10 cellular contexts compared by ENCODE assay signal in the genomic region with DNA sequence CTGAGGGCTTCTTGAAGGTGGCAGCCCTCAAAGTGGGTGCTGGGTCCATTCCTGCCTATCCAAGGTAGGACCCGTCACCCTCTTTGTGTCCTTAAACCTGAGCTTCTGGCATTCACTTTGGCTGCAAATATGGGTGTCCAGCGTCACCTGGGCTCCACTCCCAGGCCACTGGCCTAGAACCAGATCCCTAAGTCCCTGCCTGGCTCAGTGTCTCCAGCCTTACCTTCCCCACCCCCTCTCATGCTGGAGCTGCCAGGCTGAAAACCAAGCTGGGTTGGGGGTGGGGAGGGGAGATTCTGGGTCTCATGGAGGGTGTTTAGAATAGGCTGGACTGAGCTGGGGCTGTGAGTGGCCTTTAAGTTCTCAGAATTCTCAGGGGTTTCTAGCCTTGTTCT. TPM values are rescaled to one million over a fixed set of nuclear protein-coding genes. Genes with fewer than 3 reads are reported as not detected.
DNase-seq lines count a peak whose midpoint lies in the region; ATAC-seq and TF ChIP-seq lines count a peak whose summit lies in the region.
"Had no signal": no experiment of that assay in that cellular context is flagged by ENCODE, and none has a peak within 500 bp of the region (broad histone marks: within the 10 kb centered on the region; RNA-seq: fewer than 3 reads in every experiment).

No MANE protein-coding gene starts in this region.

- peak overlapping the region; percentile 38 to 65 (median 59) for H3K9ac ChIP-seq in subcutaneous abdominal adipose tissue (ENCODE audit: low read length in 5 of 5)

- POLR2A ChIA-PET in activated CD8-positive, alpha-beta T cell treated with anti-CD3 and anti-CD28 coated beads, Interleukin-2, amount 10 ng/mL, durations not matched to agents 7 days and 5 days (lab: Charles Lee), result interaction anchor here (1.4 kb wide), 1 partner anchor 11 kb away, joined by 4 read pairs; no protein-coding TSS in a partner anchor

- intact Hi-C loops in activated naive CD4-positive, alpha-beta T cell treated with anti-CD3 and anti-CD28 coated beads for 36 hours (cut with micrococcal nuclease), result no loop called here

- H3K27me3 ChIP-seq in hepatocyte (peaks cover 36% of the 10 kb centered on the region), subcutaneous abdominal adipose tissue (ENCODE audit: control insufficient read depth in 5 of 5, insufficient read depth in 4 of 5, low read length in 5 of 5) (no peaks in the 10 kb centered on the region)

- peaks cover 7% of the 10 kb centered on the region for H3K4me1 ChIP-seq in hepatocyte (ENCODE audit: insufficient read depth)
- peaks cover 2 to 38% (median 31%) of the 10 kb centered on the region in 5 donors for H3K4me1 ChIP-seq in subcutaneous abdominal adipose tissue (ENCODE audit: control insufficient read depth in 5 of 5, insufficient read depth in 5 of 5, low read length in 5 of 5)

- no peaks in the 10 kb centered on the region for H4K20me1 ChIP-seq in hepatocyte (ENCODE audit: insufficient read depth, poor library complexity, severe bottlenecking)

- H3K27me3 Mint-ChIP-seq in activated naive CD4-positive, alpha-beta T cell treated with anti-CD3 and anti-CD28 coated beads for 36 hours (ENCODE audit: low read depth), result peaks cover 36% of the 10 kb centered on the region
- peaks cover 2% of the 10 kb centered on the region for H3K27me3 Mint-ChIP-seq in activated CD8-positive, alpha-beta T cell treated with anti-CD3 and anti-CD28 coated beads, Interleukin-2, amount 10 ng/mL, durations not matched to agents 7 days and 5 days (ENCODE audit: low read depth)

- H3K4me1 Mint-ChIP-seq in activated naive CD4-positive, alpha-beta T cell treated with anti-CD3 and anti-CD28 coated beads for 36 hours (ENCODE audit: low read depth), result peaks cover 32% of the 10 kb centered on the region
- H3K4me1 Mint-ChIP-seq in activated CD8-positive, alpha-beta T cell treated with anti-CD3 and anti-CD28 coated beads, Interleukin-2, amount 10 ng/mL, durations not matched to agents 7 days and 5 days (ENCODE audit: low read depth), result peaks cover 72% of the 10 kb centered on the region

- H3K9me3 Mint-ChIP-seq in activated naive CD4-positive, alpha-beta T cell treated with anti-CD3 and anti-CD28 coated beads for 36 hours, result no peaks in the 10 kb centered on the region
- no peaks in the 10 kb centered on the region for H3K9me3 Mint-ChIP-seq in activated CD8-positive, alpha-beta T cell treated with anti-CD3 and anti-CD28 coated beads, Interleukin-2, amount 10 ng/mL, durations not matched to agents 7 days and 5 days (ENCODE audit: insufficient read depth)

- no peaks in the 10 kb centered on the region for H3K36me3 Mint-ChIP-seq in activated naive CD4-positive, alpha-beta T cell treated with anti-CD3 and anti-CD28 coated beads for 36 hours (ENCODE audit: low read depth)
- peaks cover 31% of the 10 kb centered on the region for H3K36me3 Mint-ChIP-seq in activated CD8-positive, alpha-beta T cell treated with anti-CD3 and anti-CD28 coated beads, Interleukin-2, amount 10 ng/mL, durations not matched to agents 7 days and 5 days (ENCODE audit: low read depth)

- no peak for ATAC-seq in activated CD8-positive, alpha-beta T cell treated with anti-CD3 and anti-CD28 coated beads, Interleukin-2, amount 10 ng/mL, durations not matched to agents 7 days and 5 days

- peak overlapping the region; percentile 24 for H3K4me3 Mint-ChIP-seq in activated naive CD4-positive, alpha-beta T cell treated with anti-CD3 and anti-CD28 coated beads for 36 hours
- peak overlapping the region; percentile 43 for H3K4me3 Mint-ChIP-seq in activated CD8-positive, alpha-beta T cell treated with anti-CD3 and anti-CD28 coated beads, Interleukin-2, amount 10 ng/mL, durations not matched to agents 7 days and 5 days

- H3K4me2 ChIP-seq in hepatocyte, result peak overlapping the region; percentile 90

- 83% methylated on average over 2 of the region's 2 CpGs for WGBS in hepatocyte (ENCODE audit: low lambda C conversion rate, missing lambda C conversion rate)

- no peaks in the 10 kb centered on the region for H3K36me3 ChIP-seq in hepatocyte (replicated peaks; ENCODE audit: insufficient read depth, low read depth)
- peaks cover 0 to 5% (median 0%) of the 10 kb centered on the region in 5 donors for H3K36me3 ChIP-seq in subcutaneous abdominal adipose tissue (ENCODE audit: control insufficient read depth in 5 of 5, insufficient read depth in 5 of 5, low read length in 5 of 5)

- H3K79me2 ChIP-seq in hepatocyte, result no peaks in the 10 kb centered on the region

- no peak for DNase-seq in activated naive CD4-positive, alpha-beta T cell treated with anti-CD3 and anti-CD28 coated beads for 36 hours
- no peak for DNase-seq in activated naive CD4-positive, alpha-beta T cell treated with Interleukin-2 at 50 U/mL for 16 hours
- DNase-seq in activated CD8-positive, alpha-beta T cell treated with anti-CD3 and anti-CD28 coated beads, Interleukin-2, amount 10 ng/mL, durations not matched to agents 7 days and 5 days, result no peak
- DNase-seq in hepatocyte (ENCODE audit: low spot score) (no peak), AG08396 (ENCODE audit: low spot score) (no peak), T-helper 1 cell (no peak)
- DNase-seq in activated CD4-positive, alpha-beta T cell treated with anti-CD3 and anti-CD28 coated beads for 48 hours, result no peak
- DNase-seq: NCI-H2081 had no signal

- CTCF ChIA-PET in activated naive CD4-positive, alpha-beta T cell treated with anti-CD3 and anti-CD28 coated beads for 36 hours (lab: Charles Lee), result interaction anchor here (0.6 to 1.3 kb wide), 3 partner anchors 9 to 41 kb away, joined by 3 to 5 read pairs (median 4); no protein-coding TSS in a partner anchor
- CTCF ChIA-PET in activated CD8-positive, alpha-beta T cell treated with anti-CD3 and anti-CD28 coated beads, Interleukin-2, amount 10 ng/mL, durations not matched to agents 7 days and 5 days (lab: Charles Lee), result interaction anchor here (2.1 to 27.0 kb wide), 2 partner anchors 23 to 46 kb away, joined by 4 to 1132 read pairs; a partner anchor contains a TSS

- H3K4me3 ChIP-seq in hepatocyte (no peak overlapping the region), subcutaneous abdominal adipose tissue (ENCODE audit: low read depth in 1 of 5, low read length in 5 of 5) (peak overlapping the region; percentile 39 to 74 (median 52))

- TF ChIP-seq CTCF in hepatocyte (IDR thresholded peaks at IDR 0.05; ENCODE audit: poor library complexity), result no peak

- H3K27ac Mint-ChIP-seq in activated naive CD4-positive, alpha-beta T cell treated with anti-CD3 and anti-CD28 coated beads for 36 hours, result no peak overlapping the region
- no peak overlapping the region for H3K27ac Mint-ChIP-seq in activated CD8-positive, alpha-beta T cell treated with anti-CD3 and anti-CD28 coated beads, Interleukin-2, amount 10 ng/mL, durations not matched to agents 7 days and 5 days

- H3K9me2 ChIP-seq in hepatocyte (replicated peaks; ENCODE audit: insufficient read depth), result no peaks in the 10 kb centered on the region

- H2AFZ ChIP-seq in hepatocyte, result no peak overlapping the region

- H3K9me3 ChIP-seq in hepatocyte (ENCODE audit: low read depth) (no peaks in the 10 kb centered on the region), subcutaneous abdominal adipose tissue (ENCODE audit: control insufficient read depth in 5 of 5, low read length in 5 of 5) (no peaks in the 10 kb centered on the region)

- H3K27ac ChIP-seq in hepatocyte (no peak overlapping the region), subcutaneous abdominal adipose tissue (ENCODE audit: low read depth, low read length) (peak overlapping the region; percentile 57)
- H3K27ac ChIP-seq: C4-2B had no signal

RNA-seq across cellular contexts. Expression of a gene that starts 12.4 kb away (rescaled TPM):
- 1 to 10 TPM; 5.5 TPM for total RNA-seq in activated naive CD4-positive, alpha-beta T cell treated with anti-CD3 and anti-CD28 coated beads for 36 hours
- total RNA-seq in activated CD8-positive, alpha-beta T cell treated with anti-CD3 and anti-CD28 coated beads, Interleukin-2, amount 10 ng/mL, durations not matched to agents 7 days and 5 days, result 10 to 100 TPM; 54.2 to 56.0 TPM
- 1.3 and 2.8 TPM in 2 replicates for total RNA-seq in hepatocyte
- 4.3 and 5.8 TPM in 2 replicates for polyA plus RNA-seq in hepatocyte

RNA-seq across cellular contexts. Expression of a gene that starts 29.4 kb away (rescaled TPM):
- 100 to 1,000 TPM; 158 to 164 TPM for total RNA-seq in activated naive CD4-positive, alpha-beta T cell treated with anti-CD3 and anti-CD28 coated beads for 36 hours
- total RNA-seq in activated CD8-positive, alpha-beta T cell treated with anti-CD3 and anti-CD28 coated beads, Interleukin-2, amount 10 ng/mL, durations not matched to agents 7 days and 5 days, result 100 to 1,000 TPM; 264 to 288 TPM
- 124 and 144 TPM in 2 replicates for total RNA-seq in hepatocyte
- polyA plus RNA-seq in hepatocyte, result 196 and 224 TPM in 2 replicates

RNA-seq across cellular contexts. Expression of a gene that starts 52.4 kb away (rescaled TPM):
- total RNA-seq in activated naive CD4-positive, alpha-beta T cell treated with anti-CD3 and anti-CD28 coated beads for 36 hours, result 100 to 1,000 TPM; 175 to 190 TPM
- total RNA-seq in activated CD8-positive, alpha-beta T cell treated with anti-CD3 and anti-CD28 coated beads, Interleukin-2, amount 10 ng/mL, durations not matched to agents 7 days and 5 days, result 100 to 1,000 TPM; 216 to 240 TPM
- 52.4 and 63.6 TPM in 2 replicates for total RNA-seq in hepatocyte
- 94.3 and 108 TPM in 2 replicates for polyA plus RNA-seq in hepatocyte

Comparison
In these comparisons a context has a peak if more than half of its experiments do, and no peak if none do; other contexts are left out.
1. RNA of a gene that starts 12.4 kb away (total RNA-seq): 54.2 to 56.0 TPM in activated CD8-positive, alpha-beta T cell treated with anti-CD3 and anti-CD28 coated beads, Interleukin-2, amount 10 ng/mL, durations not matched to agents 7 days and 5 days; 5.5 TPM in activated naive CD4-positive, alpha-beta T cell treated with anti-CD3 and anti-CD28 coated beads for 36 hours and 1.3 to 2.8 TPM in hepatocyte; every median in the first group is over 4 times any median in the second.